Comparison of ENCODE assay signal across 11 cellular contexts in the genomic region with DNA sequence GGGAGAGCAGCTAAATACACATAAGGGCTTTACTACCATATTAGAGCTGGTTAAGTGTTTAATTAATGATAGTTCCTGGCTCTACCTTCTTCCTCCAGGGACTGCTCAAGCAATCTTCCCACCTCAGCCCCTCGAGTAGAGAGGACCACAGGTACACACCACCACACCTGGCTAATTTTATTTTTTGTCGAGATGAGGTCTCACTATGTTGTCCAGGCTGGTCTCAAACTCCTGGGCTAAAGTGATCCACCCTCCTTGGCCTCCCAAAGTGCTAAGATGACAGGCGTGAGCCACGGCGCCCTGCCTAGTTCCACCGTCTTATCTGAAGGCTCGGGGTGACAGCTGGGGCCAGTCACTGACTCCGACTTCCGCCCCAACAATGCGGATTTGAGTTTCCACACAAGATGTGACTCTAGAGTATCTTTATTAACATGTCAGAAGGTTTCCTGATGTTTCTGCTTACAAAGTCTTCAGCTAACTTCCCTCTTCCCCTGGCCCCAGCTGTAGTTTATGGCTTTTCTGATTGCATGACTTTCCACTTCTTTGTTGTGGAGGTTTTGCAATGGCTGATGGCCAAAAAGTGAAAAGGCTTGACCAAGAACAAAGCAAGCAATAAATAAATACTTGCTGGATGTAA. TPM values are rescaled to one million over a fixed set of nuclear protein-coding genes. Genes with fewer than 3 reads are reported as not detected.
DNase-seq lines count a peak whose midpoint lies in the region; ATAC-seq and TF ChIP-seq lines count a peak whose summit lies in the region.
"Had no signal": no experiment of that assay in that cellular context is flagged by ENCODE, and none has a peak within 500 bp of the region (broad histone marks: within the 10 kb centered on the region; RNA-seq: fewer than 3 reads in every experiment).

No MANE protein-coding gene starts in this region.

- TF ChIP-seq CTCF in dorsolateral prefrontal cortex (IDR thresholded peaks at IDR 0.05 in 54 of 56, conservative IDR thresholded peaks at IDR 0.05 in 2 of 56; ENCODE audit: low read depth in 1 of 56, partially characterized antibody in 56 of 56), result no peak
- TF ChIP-seq CTCF in omental fat pad (IDR thresholded peaks at IDR 0.05), result no peak

- no peaks in the 10 kb centered on the region for H3K27me3 ChIP-seq in dorsolateral prefrontal cortex
- H3K27me3 ChIP-seq: body of pancreas had no signal

- no peak for ATAC-seq in GM18519 (IDR thresholded peaks at IDR 0.05; ENCODE audit: low FRiP score, unreplicated experiment)
- ATAC-seq in omental fat pad (ENCODE audit: low FRiP score), result no peak
- ATAC-seq: body of pancreas had no signal

- intact Hi-C loops in dorsolateral prefrontal cortex (cut with DNase I), result no loop called here

- peak; percentile 33 for DNase-seq in AG08395 (ENCODE audit: low spot score)
- peak; percentile 98 for DNase-seq in MV-4-11 (lab: John Stamatoyannopoulos, UW)
- no peak for DNase-seq in dorsolateral prefrontal cortex
- peak; percentile 17 for DNase-seq in midbrain (lab: John Stamatoyannopoulos, UW)
- DNase-seq in DMS53 (lab: John Stamatoyannopoulos, UW), result no peak
- no peak for DNase-seq in germinal center (ENCODE audit: low spot score)
- no peak for DNase-seq in omental fat pad (ENCODE audit: low spot score)
- DNase-seq: SHP77 had no signal

- H3K4me3 ChIP-seq in dorsolateral prefrontal cortex, result no peak overlapping the region
- H3K4me3 ChIP-seq: body of pancreas had no signal

- H3K27ac ChIP-seq in dorsolateral prefrontal cortex, result peak overlapping the region in 41 of 59 donors; percentile 6 to 70 (median 43)

RNA-seq across cellular contexts. Expression of gene TPST2, which starts 16.8 kb away (rescaled TPM):
- total RNA-seq in dorsolateral prefrontal cortex, result 10 to 100 TPM; 17.2 to 54.7 (median 31.9) TPM
- total RNA-seq in omental fat pad, result 100 to 1,000 TPM in 1 of 4 donors, 10 to 100 TPM in 3; 39.5 to 101 (median 73.3) TPM

RNA-seq across cellular contexts. Expression of gene CRYBB1, which starts 44.7 kb away (rescaled TPM):
- total RNA-seq in dorsolateral prefrontal cortex, result 1 to 10 TPM in 78 of 120 experiments, under 1 TPM in 27, not detected in 15; 0.47 to 4.9 (median 1.6) TPM
- 1 to 10 TPM in 3 of 4 donors, under 1 TPM in 1; 0.96 to 2.2 (median 1.9) TPM for total RNA-seq in omental fat pad

RNA-seq across cellular contexts. Expression of gene CRYBA4, which starts 48.6 kb away (rescaled TPM):
- 1 to 10 TPM in 3 of 120 experiments, under 1 TPM in 4, not detected in 113; 0.62 to 1.3 (median 0.96) TPM for total RNA-seq in dorsolateral prefrontal cortex
- total RNA-seq in omental fat pad, result not detected
- total RNA-seq: body of pancreas, lung microvascular endothelial cell had no signal

Comparison
In these comparisons a context has a peak if more than half of its experiments do, and no peak if none do; other contexts are left out.
1. DNase-seq: peak in AG08395 (single experiment), MV-4-11 (single experiment) and midbrain (single experiment); none in dorsolateral prefrontal cortex (0 of 10), DMS53 (single experiment), germinal center (single experiment) and omental fat pad (single experiment).